In the genomic region with DNA sequence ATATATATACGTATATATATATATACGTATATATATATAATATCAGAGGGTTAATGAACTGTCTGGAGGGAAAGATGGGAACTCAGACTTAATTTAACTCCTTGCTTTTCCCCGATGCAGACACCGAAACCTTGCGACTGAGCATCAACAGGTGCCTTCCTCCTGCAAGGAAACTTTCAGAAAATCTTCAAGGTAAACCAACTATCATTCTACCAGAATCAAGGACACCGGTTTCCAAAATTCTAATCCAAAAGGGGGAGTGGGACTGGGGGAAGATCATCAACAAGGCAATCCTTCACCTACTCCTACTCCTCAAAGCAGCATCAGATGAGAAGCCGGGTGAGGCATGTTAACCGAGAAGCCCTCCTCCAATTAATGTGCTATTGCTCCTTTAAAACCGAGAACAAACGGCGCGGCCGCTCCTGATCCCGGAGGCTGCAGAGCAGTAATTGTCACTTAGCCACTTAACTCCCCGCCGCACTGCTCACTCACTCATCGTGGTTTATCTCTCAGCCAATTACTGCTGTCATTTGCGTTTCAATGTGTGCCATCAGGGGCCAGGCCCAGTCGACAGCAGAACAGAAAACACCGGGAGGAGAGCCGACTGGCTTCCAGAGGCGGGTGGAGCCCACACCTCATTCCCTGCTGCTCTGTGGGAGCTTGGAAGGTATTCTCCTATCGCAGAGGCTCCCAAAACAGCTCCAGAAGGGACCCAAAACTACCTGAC, we compare ENCODE assay signal across 9 cellular contexts.
DNase-seq lines count a peak whose midpoint lies in the region; ATAC-seq, FAIRE-seq and TF ChIP-seq lines count a peak whose summit lies in the region.
"Had no signal": no experiment of that assay in that cellular context is flagged by ENCODE, and none has a peak within 500 bp of the region (broad histone marks: within the 10 kb centered on the region; RNA-seq: fewer than 3 reads in every experiment).

No MANE protein-coding gene starts in this region.

- H3K9me2 ChIP-seq in GM23248 (ENCODE audit: insufficient read depth), result no peaks in the 10 kb centered on the region

- WGBS in GM23248 (ENCODE audit: low coverage in 1 of 2, low lambda C conversion rate in 2 of 2, missing lambda C conversion rate in 2 of 2), 2 experiments, result 19 to 20% methylated on average over 23 of the region's 23 CpGs
- WGBS in K562 (ENCODE audit: insufficient coverage, low coverage, missing lambda C conversion rate), result 1% methylated on average over 21 of the region's 23 CpGs
- 16% methylated on average over 23 of the region's 23 CpGs for WGBS in smooth muscle cell (ENCODE audit: low lambda C conversion rate)

- CTCF ChIA-PET in K562 (lab: Yijun Ruan, JAX; ENCODE audit: low intra/inter-chr PET ratio), result no interaction called here

- H3K27me3 ChIP-seq in GM23248 (replicated peaks; ENCODE audit: insufficient read depth) (no peaks in the 10 kb centered on the region), K562 (ENCODE audit: control insufficient read depth in 2 of 2, insufficient read depth in 2 of 2, low read length in 2 of 2) (peaks cover 13 to 28% of the 10 kb centered on the region in 2 experiments; a peak in 4 of 5 replicates), iPS-20b (ENCODE audit: insufficient read depth, low read length) (no peaks in the 10 kb centered on the region), smooth muscle cell (ENCODE audit: low read depth) (no peaks in the 10 kb centered on the region)

- no peak for TF ChIP-seq EP300 in K562 (IDR thresholded peaks at IDR 0.05; ENCODE audit: low read length)

- H3K9me1 ChIP-seq in K562 (ENCODE audit: control insufficient read depth, insufficient read depth, low read length), result no peaks in the 10 kb centered on the region

- no peaks in the 10 kb centered on the region for H3K79me2 ChIP-seq in GM23248 (ENCODE audit: insufficient read depth)
- no peaks in the 10 kb centered on the region for H3K79me2 ChIP-seq in K562 (ENCODE audit: control insufficient read depth, insufficient read depth, low read length)
- peaks cover 19% of the 10 kb centered on the region for H3K79me2 ChIP-seq in smooth muscle cell (ENCODE audit: low read depth)

- TF ChIP-seq CTCF in K562 (IDR thresholded peaks at IDR 0.05 in 2 of 3, conservative IDR thresholded peaks at IDR 0.05 in 1 of 3; ENCODE audit: insufficient read depth in 2 of 3, low read depth in 1 of 3, low read length in 3 of 3), result no peak
- TF ChIP-seq CTCF in smooth muscle cell (IDR thresholded peaks at IDR 0.05; ENCODE audit: borderline replicate concordance, insufficient read depth, poor library complexity, severe bottlenecking), result no peak

- H3K4me1 ChIP-seq in GM23248 (ENCODE audit: insufficient read depth) (peaks cover 52% of the 10 kb centered on the region), K562 (replicated peaks in 1 of 2; ENCODE audit: control insufficient read depth in 2 of 2, insufficient read depth in 2 of 2, low read length in 2 of 2) (no peaks in the 10 kb centered on the region; a peak in 2 of 5 replicates), iPS-20b (ENCODE audit: insufficient read depth, low read length) (peaks cover 45% of the 10 kb centered on the region), smooth muscle cell (ENCODE audit: low read depth) (peaks cover 75% of the 10 kb centered on the region)

- peak overlapping the region; percentile 90 for H2AFZ ChIP-seq in GM23248
- H2AFZ ChIP-seq in K562 (ENCODE audit: low read depth, low read length), result no peak overlapping the region
- H2AFZ ChIP-seq in smooth muscle cell (ENCODE audit: low read depth), result peak overlapping the region; percentile 13

- DNase-seq in GM23248, result peak; percentile 58
- peak; percentile 74 for DNase-seq in NCI-H2107 treated with DMSO at 0.1 percent for 48 hours (lab: John Stamatoyannopoulos, UW; ENCODE audit: unreplicated experiment)
- DNase-seq in K562 (ENCODE audit: extremely low read depth in 1 of 4, low spot score in 3 of 4), result peak in 1 of 4 experiments; percentile 6
- DNase-seq in smooth muscle cell (lab: John Stamatoyannopoulos, UW; ENCODE audit: unreplicated experiment), result no peak
- DNase-seq in SKM-1 (lab: John Stamatoyannopoulos, UW; ENCODE audit: unreplicated experiment), result no peak
- DNase-seq in stimulated activated CD4-positive, alpha-beta T cell treated with anti-CD3 and anti-CD28 coated beads, Interleukin-4, amount 100 ng/mL, for 4 hours, result no peak
- DNase-seq: naive B cell had no signal

- POLR2A ChIA-PET in K562 (lab: Yijun Ruan, JAX), result no interaction called here

- H3K9me3 ChIP-seq in GM23248 (ENCODE audit: low read depth) (no peaks in the 10 kb centered on the region), K562 (replicated peaks; ENCODE audit: control insufficient read depth, insufficient read depth, low read depth, low read length) (no peaks in the 10 kb centered on the region), iPS-20b (ENCODE audit: insufficient read depth, low read depth, low read length) (no peaks in the 10 kb centered on the region), smooth muscle cell (replicated peaks; ENCODE audit: low read depth) (no peaks in the 10 kb centered on the region)

- no TSS peak for BruUV-seq in K562 (replicated peaks; lab: Mats Ljungman, UMichigan)

- H3K4me2 ChIP-seq in GM23248 (ENCODE audit: unreplicated experiment) (peak overlapping the region; percentile 99), K562 (ENCODE audit: insufficient read depth, low read length) (no peak overlapping the region; the same call in 1 of the 2 replicates), smooth muscle cell (peak overlapping the region; percentile 86)

- peaks cover 39% of the 10 kb centered on the region for H3F3A ChIP-seq in GM23248 (ENCODE audit: insufficient read depth)
- peaks cover 74% of the 10 kb centered on the region for H3F3A ChIP-seq in smooth muscle cell (ENCODE audit: low read depth)

- no peak for TF ChIP-seq RAD21 in K562 (CRISPR knock-in tag; conservative IDR thresholded peaks at IDR 0.05 in 1 of 2, IDR thresholded peaks at IDR 0.05 in 1 of 2)

- peak; percentile 22; the same call in 1 of the 3 replicates for ATAC-seq in K562
- no peak for ATAC-seq in HG02610 (IDR thresholded peaks at IDR 0.05; ENCODE audit: unreplicated experiment)

- H3K27ac ChIP-seq in GM23248 (peak overlapping the region; percentile 56), K562 (ENCODE audit: extremely low read depth, low read depth, low read length) (no peak overlapping the region), iPS-20b (ENCODE audit: low read length) (no peak overlapping the region), smooth muscle cell (ENCODE audit: low read depth) (peak overlapping the region; percentile 97)

- in situ Hi-C loops in GM23248 (cut with MboI) (no loop called here), K562 (cut with MboI) (no loop called here)

- no peak for FAIRE-seq in K562 (lab: Jason Lieb, UNC)

- TF ChIP-seq POLR2A in K562 (conservative IDR thresholded peaks at IDR 0.05), result no peak

- intact Hi-C loops in K562 (cut with micrococcal nuclease), result no loop called here

- H3K9ac ChIP-seq in GM23248 (peak overlapping the region; percentile 61), K562 (ENCODE audit: insufficient read depth in 1 of 2, low read depth in 2 of 2, low read length in 2 of 2) (no peak overlapping the region), iPS-20b (ENCODE audit: low read depth, low read length) (peak overlapping the region; percentile 31; the same call in 1 of the 2 replicates), smooth muscle cell (ENCODE audit: low read depth) (peak overlapping the region; percentile 71)

- H3K36me3 ChIP-seq in GM23248 (ENCODE audit: low read depth) (no peaks in the 10 kb centered on the region), K562 (ENCODE audit: control insufficient read depth, insufficient read depth, low read length) (no peaks in the 10 kb centered on the region), iPS-20b (ENCODE audit: insufficient read depth, low read depth, low read length) (no peaks in the 10 kb centered on the region), smooth muscle cell (ENCODE audit: low read depth) (no peaks in the 10 kb centered on the region)

- H4K20me1 ChIP-seq in GM23248 (ENCODE audit: insufficient read depth) (no peaks in the 10 kb centered on the region), K562 (replicated peaks; ENCODE audit: control insufficient read depth, insufficient read depth, low read length) (no peaks in the 10 kb centered on the region), smooth muscle cell (ENCODE audit: low read depth) (no peaks in the 10 kb centered on the region)

- H3K4me3 ChIP-seq in GM23248, result peak overlapping the region; percentile 75
- no peak overlapping the region for H3K4me3 ChIP-seq in K562
- H3K4me3 ChIP-seq in iPS-20b (ENCODE audit: low read length), result peak overlapping the region; percentile 57; the same call in 1 of the 2 replicates
- peak overlapping the region; percentile 40 for H3K4me3 ChIP-seq in smooth muscle cell

TF ChIP-seq in K562, 482 proteins besides CTCF, POLR2A, EP300 and RAD21:
- TF ChIP-seq CXXC5 (CRISPR knock-in tag; IDR thresholded peaks at IDR 0.05) (0 out of 2 replicates have a peak, but pooled peaks have one; percentile 17), ATF1 (CRISPR knock-in tag; IDR thresholded peaks at IDR 0.05) (no peak), ATF1 (tag; IDR thresholded peaks at IDR 0.05) (no peak), MEIS2 (IDR thresholded peaks at IDR 0.05; ENCODE audit: partially characterized antibody) (peak; percentile 15), TAF9B (IDR thresholded peaks at IDR 0.05; ENCODE audit: partially characterized antibody) (no peak)

Comparison
In these comparisons a context has a peak if more than half of its experiments do, and no peak if none do; other contexts are left out.
1. DNase-seq: peak in GM23248 (single experiment) and NCI-H2107 treated with DMSO at 0.1 percent for 48 hours (single experiment); none in smooth muscle cell (single experiment), SKM-1 (single experiment) and stimulated activated CD4-positive, alpha-beta T cell treated with anti-CD3 and anti-CD28 coated beads, Interleukin-4, amount 100 ng/mL, for 4 hours (0 of 2).
2. H3K27ac ChIP-seq: peak in GM23248 (single experiment) and smooth muscle cell (single experiment); none in K562 (single experiment) and iPS-20b (single experiment).
3. H3K9ac ChIP-seq: peak in GM23248 (single experiment), iPS-20b (single experiment) and smooth muscle cell (single experiment); none in K562 (0 of 2).